Comparison of ENCODE assay signal across 12 cellular contexts in genomic region chr19:14082675-14082960, GRCh38. TPM values are rescaled to one million over a fixed set of nuclear protein-coding genes. Genes with fewer than 3 reads are reported as not detected.
DNase-seq lines count a peak whose midpoint lies in the region; ATAC-seq and TF ChIP-seq lines count a peak whose summit lies in the region.
"Had no signal": no experiment of that assay in that cellular context is flagged by ENCODE, and none has a peak within 500 bp of the region (broad histone marks: within the 10 kb centered on the region; RNA-seq: fewer than 3 reads in every experiment).

No MANE protein-coding gene starts in this region.

- H3K4me1 Mint-ChIP-seq in CD8-positive, alpha-beta memory T cell = peaks cover 14 to 29% (median 20%) of the 10 kb centered on the region in 3 donors
- H3K4me1 Mint-ChIP-seq in endodermal cell (peaks cover 3% of the 10 kb centered on the region), osteocyte (ENCODE audit: unreplicated experiment) (peaks cover 21% of the 10 kb centered on the region)

- H3K27ac Mint-ChIP-seq in CD8-positive, alpha-beta memory T cell = peak overlapping the region in 2 of 8 donors; percentile 82 to 92
- H3K27ac Mint-ChIP-seq in endodermal cell (no peak overlapping the region), osteocyte (ENCODE audit: unreplicated experiment) (no peak overlapping the region)

- H3K4me1 ChIP-seq in CD8-positive, alpha-beta memory T cell (ENCODE audit: insufficient read depth, low read length) = peaks cover 18% of the 10 kb centered on the region
- no peaks in the 10 kb centered on the region for H3K4me1 ChIP-seq in endodermal cell (ENCODE audit: control insufficient read depth, insufficient read depth, low read length)

- no peak for ATAC-seq in omental fat pad (ENCODE audit: low FRiP score)
- ATAC-seq: activated CD4-positive, CD25-positive, alpha-beta regulatory T cell treated with anti-CD3 and anti-CD28 coated beads, Interleukin-2, amount 50 U/mL, for 24 hours had no signal

- H3K4me3 Mint-ChIP-seq in CD8-positive, alpha-beta memory T cell = peak overlapping the region in 6 of 7 donors; percentile 84 to 95 (median 92)
- H3K4me3 Mint-ChIP-seq in endodermal cell (peak overlapping the region; percentile 79), osteocyte (ENCODE audit: unreplicated experiment) (peak overlapping the region; percentile 97)

- WGBS in endodermal cell (ENCODE audit: insufficient coverage in 1 of 2, insufficient read length in 1 of 2), 2 experiments = 48 to 56% methylated on average over 1 of the region's 1 CpG

- H3K27ac ChIP-seq in CD8-positive, alpha-beta memory T cell (ENCODE audit: low read depth, low read length) = no peak overlapping the region
- H3K27ac ChIP-seq in endodermal cell (ENCODE audit: low read depth, low read length) = no peak overlapping the region

- POLR2A ChIA-PET in CD8-positive, alpha-beta memory T cell (lab: Charles Lee) = no interaction called here

- CTCF ChIA-PET in CD8-positive, alpha-beta memory T cell (lab: Charles Lee) = interaction anchor here (1.4 to 6.6 kb wide), 4 partner anchors 10 to 54 kb away, joined by 5 to 38 read pairs (median 6); partner anchors contain the start of genes ASF1B, IL27RA and MISP3

- no peaks in the 10 kb centered on the region for H3K27me3 Mint-ChIP-seq in CD8-positive, alpha-beta memory T cell
- peaks cover 22% of the 10 kb centered on the region for H3K27me3 Mint-ChIP-seq in endodermal cell (ENCODE audit: insufficient read depth)
- no peaks in the 10 kb centered on the region for H3K27me3 Mint-ChIP-seq in osteocyte (ENCODE audit: unreplicated experiment)

- H3K27me3 ChIP-seq in CD8-positive, alpha-beta memory T cell (ENCODE audit: insufficient read depth, low read length, poor library complexity, severe bottlenecking) = no peaks in the 10 kb centered on the region
- no peaks in the 10 kb centered on the region for H3K27me3 ChIP-seq in endodermal cell (ENCODE audit: control insufficient read depth, insufficient read depth, low read length, poor library complexity, severe bottlenecking)

- H3K36me3 ChIP-seq in CD8-positive, alpha-beta memory T cell (ENCODE audit: insufficient read depth, low read length) = no peaks in the 10 kb centered on the region
- peaks cover 7% of the 10 kb centered on the region for H3K36me3 ChIP-seq in endodermal cell (ENCODE audit: control insufficient read depth, insufficient read depth, low read length)

- no peak overlapping the region for H3K9ac ChIP-seq in endodermal cell (ENCODE audit: extremely low read depth, low read length, poor library complexity, severe bottlenecking)

- H3K4me3 ChIP-seq in CD8-positive, alpha-beta memory T cell (ENCODE audit: low read length) = no peak overlapping the region
- peak overlapping the region; percentile 77; the same call in 1 of the 2 replicates for H3K4me3 ChIP-seq in LNCaP clone FGC (ENCODE audit: low read depth, low read length)
- no peak overlapping the region for H3K4me3 ChIP-seq in endodermal cell (ENCODE audit: low read length)

- DNase-seq in CD8-positive, alpha-beta memory T cell = no peak
- no peak for DNase-seq in LNCaP clone FGC (ENCODE audit: low read depth)
- DNase-seq in endodermal cell = no peak
- DNase-seq in osteocyte (ENCODE audit: extremely low spot score, unreplicated experiment) = no peak
- no peak for DNase-seq in effector CD8-positive, alpha-beta T cell (lab: John Stamatoyannopoulos, UW)
- DNase-seq in HUDEP-2 (lab: John Stamatoyannopoulos, UW; ENCODE audit: unreplicated experiment in 76 of 76) = no peak
- DNase-seq in stimulated activated naive CD4-positive, alpha-beta T cell (lab: John Stamatoyannopoulos, UW) = no peak
- no peak for DNase-seq in omental fat pad (ENCODE audit: low spot score)
- DNase-seq: anterior cingulate cortex, NCI-H1436 treated with DMSO at 0.1 percent for 48 hours had no signal

- peaks cover 0 to 9% (median 0%) of the 10 kb centered on the region in 3 donors for H3K36me3 Mint-ChIP-seq in CD8-positive, alpha-beta memory T cell
- H3K36me3 Mint-ChIP-seq in endodermal cell (ENCODE audit: low read depth) = peaks cover 8% of the 10 kb centered on the region
- H3K36me3 Mint-ChIP-seq in osteocyte (ENCODE audit: unreplicated experiment) = peaks cover 2% of the 10 kb centered on the region

- no peaks in the 10 kb centered on the region for H3K9me3 Mint-ChIP-seq in CD8-positive, alpha-beta memory T cell
- H3K9me3 Mint-ChIP-seq in endodermal cell = no peaks in the 10 kb centered on the region
- no peaks in the 10 kb centered on the region for H3K9me3 Mint-ChIP-seq in osteocyte (ENCODE audit: unreplicated experiment)

- no peak for TF ChIP-seq CTCF in LNCaP clone FGC (IDR thresholded peaks at IDR 0.05; ENCODE audit: control insufficient read depth, extremely low read depth, insufficient read depth)
- TF ChIP-seq CTCF in endodermal cell (conservative IDR thresholded peaks at IDR 0.05) = no peak
- no peak for TF ChIP-seq CTCF in osteocyte (IDR thresholded peaks at IDR 0.05)
- no peak for TF ChIP-seq CTCF in omental fat pad (IDR thresholded peaks at IDR 0.05)

- no peaks in the 10 kb centered on the region for H3K9me3 ChIP-seq in CD8-positive, alpha-beta memory T cell (ENCODE audit: low read length)
- no peaks in the 10 kb centered on the region for H3K9me3 ChIP-seq in endodermal cell (ENCODE audit: control insufficient read depth, low read length)

RNA-seq across cellular contexts. Expression of gene C19orf67, which starts 3.0 kb away (rescaled TPM):
- total RNA-seq in CD8-positive, alpha-beta memory T cell = under 1 TPM in 1 of 2 experiments, not detected in 1; 0.42 TPM
- not detected for polyA plus RNA-seq in CD8-positive, alpha-beta memory T cell
- 1 to 10 TPM in 1 of 2 donors, under 1 TPM in 1; 0.73 to 1.1 TPM for total RNA-seq in endodermal cell
- not detected for polyA plus RNA-seq in endodermal cell (2013, experiment 1 of 2)
- polyA plus RNA-seq in endodermal cell (2013, experiment 2 of 2) = not detected
- 0.54 TPM in 1 of 2 replicates, not detected in the other for total RNA-seq in osteocyte
- not detected for total RNA-seq in omental fat pad
- total RNA-seq: myocyte had no signal

RNA-seq across cellular contexts. Expression of gene SAMD1, which starts 7.9 kb away (rescaled TPM):
- 100 to 1,000 TPM in 1 of 2 experiments, 10 to 100 TPM in 1; 97.8 to 105 TPM for total RNA-seq in CD8-positive, alpha-beta memory T cell
- 2.8 TPM for polyA plus RNA-seq in CD8-positive, alpha-beta memory T cell
- total RNA-seq in endodermal cell (100 to 1,000 TPM in 1 of 2 donors, 10 to 100 TPM in 1; 94.2 to 126 TPM), osteocyte (34.9 and 38.9 TPM in 2 replicates), omental fat pad (10 to 100 TPM in 2 of 4 donors, 1 to 10 TPM in 2; 8.6 to 22.5 (median 10.8) TPM)
- 66.5 TPM for polyA plus RNA-seq in endodermal cell (2013, experiment 1 of 2)
- 71.4 TPM for polyA plus RNA-seq in endodermal cell (2013, experiment 2 of 2)

RNA-seq across cellular contexts. Expression of gene MISP3, which starts 10.0 kb away (rescaled TPM):
- total RNA-seq in CD8-positive, alpha-beta memory T cell = 1 to 10 TPM in 1 of 2 experiments, under 1 TPM in 1; 1.00 to 1.2 TPM
- 2.1 TPM for polyA plus RNA-seq in CD8-positive, alpha-beta memory T cell
- 1 to 10 TPM in 1 of 2 donors, under 1 TPM in 1; 0.73 to 1.4 TPM for total RNA-seq in endodermal cell
- polyA plus RNA-seq in endodermal cell (2013, experiment 1 of 2) = 1.9 TPM
- 1.8 TPM for polyA plus RNA-seq in endodermal cell (2013, experiment 2 of 2)
- total RNA-seq in osteocyte = 1.8 and 2.1 TPM in 2 replicates
- 1 to 10 TPM in 3 of 4 donors, not detected in 1; 1.6 to 3.0 (median 2.8) TPM for total RNA-seq in omental fat pad

RNA-seq across cellular contexts. Expression of gene PALM3, which starts 20.7 kb away (rescaled TPM):
- total RNA-seq in CD8-positive, alpha-beta memory T cell = not detected
- not detected for polyA plus RNA-seq in CD8-positive, alpha-beta memory T cell
- 1 to 10 TPM; 1.3 to 4.9 TPM for total RNA-seq in endodermal cell
- polyA plus RNA-seq in endodermal cell (2013, experiment 1 of 2) = 7.6 TPM
- 5.2 TPM for polyA plus RNA-seq in endodermal cell (2013, experiment 2 of 2)
- total RNA-seq in osteocyte = 0.30 and 0.63 TPM in 2 replicates
- not detected for total RNA-seq in omental fat pad
- total RNA-seq: myocyte had no signal

RNA-seq across cellular contexts. Expression of gene PRKACA, which starts 34.9 kb away (rescaled TPM):
- total RNA-seq in CD8-positive, alpha-beta memory T cell = 10 to 100 TPM; 77.3 to 81.0 TPM
- 1.5 TPM for polyA plus RNA-seq in CD8-positive, alpha-beta memory T cell
- total RNA-seq in endodermal cell = 10 to 100 TPM; 62.1 to 73.8 TPM
- polyA plus RNA-seq in endodermal cell (2013, experiment 1 of 2) = 58.6 TPM
- polyA plus RNA-seq in endodermal cell (2013, experiment 2 of 2) = 60.1 TPM
- total RNA-seq in osteocyte = 109 and 115 TPM in 2 replicates
- total RNA-seq in omental fat pad = 10 to 100 TPM; 31.5 to 56.1 (median 45.1) TPM
